5 cellular contexts compared by ENCODE assay signal in genomic region chr16:28881565-28881964, GRCh38. TPM values are rescaled to one million over a fixed set of nuclear protein-coding genes. Genes with fewer than 3 reads are reported as not detected.
"Had no signal": no experiment of that assay in that cellular context is flagged by ENCODE, and none has a peak within 500 bp of the region (broad histone marks: within the 10 kb centered on the region; RNA-seq: fewer than 3 reads in every experiment).

No MANE protein-coding gene starts in this region.

RNA-seq across cellular contexts. Expression of gene ATP2A1, which starts 3.3 kb away (rescaled TPM):
- total RNA-seq: ascending aorta had no signal

RNA-seq across cellular contexts. Expression of gene CD19, which starts 50.2 kb away (rescaled TPM):
- total RNA-seq: ascending aorta, endodermal cell, kidney epithelial cell, pulmonary artery endothelial cell, ureter had no signal
